In genomic region chr10:14991036-14991749, GRCh38 we compare ENCODE assay signal across 11 cellular contexts. TPM values are rescaled to one million over a fixed set of nuclear protein-coding genes. Genes with fewer than 3 reads are reported as not detected.
DNase-seq lines count a peak whose midpoint lies in the region; TF ChIP-seq lines count a peak whose summit lies in the region.
"Not testable (repeated sequence)": the region's sequence is repeated elsewhere in the genome, so short reads cannot be mapped to it uniquely, and the experiment has no call there.
"Had no signal": no experiment of that assay in that cellular context is flagged by ENCODE, and none has a peak within 500 bp of the region (broad histone marks: within the 10 kb centered on the region; RNA-seq: fewer than 3 reads in every experiment).

No MANE protein-coding gene starts in this region.

- H3K9ac ChIP-seq in SU-DHL-6 (ENCODE audit: low read length); smooth muscle cell (ENCODE audit: low read depth): not testable (repeated sequence)

- H3K9me2 ChIP-seq in SU-DHL-6 (replicated peaks; ENCODE audit: insufficient read depth, low read length), result not testable (repeated sequence)

- H3K4me2 ChIP-seq in SU-DHL-6 (ENCODE audit: low read depth, low read length, poor library complexity, severe bottlenecking); smooth muscle cell: not testable (repeated sequence)

- not testable (repeated sequence) for H3K9me3 ChIP-seq in SU-DHL-6 (ENCODE audit: insufficient read depth, low read length); smooth muscle cell (replicated peaks; ENCODE audit: low read depth)

- H2AFZ ChIP-seq in SU-DHL-6 (ENCODE audit: low read depth, low read length, severe bottlenecking); smooth muscle cell (ENCODE audit: low read depth): not testable (repeated sequence)

- WGBS in smooth muscle cell (ENCODE audit: low lambda C conversion rate), result 69% methylated on average over 19 of the region's 19 CpGs

- H4K20me1 ChIP-seq in SU-DHL-6 (ENCODE audit: low read depth, low read length); smooth muscle cell (ENCODE audit: low read depth): not testable (repeated sequence)

- H3K4me3 ChIP-seq in Jurkat, Clone E6-1 (ENCODE audit: low read length); SU-DHL-6 (ENCODE audit: insufficient read depth, low read length, poor library complexity, severe bottlenecking); smooth muscle cell: not testable (repeated sequence)

- not testable (repeated sequence) for H3K79me2 ChIP-seq in SU-DHL-6 (ENCODE audit: insufficient read depth, low read length); smooth muscle cell (ENCODE audit: low read depth)

- H3K36me3 ChIP-seq in SU-DHL-6 (ENCODE audit: low read length); smooth muscle cell (ENCODE audit: low read depth): not testable (repeated sequence)

- peak; percentile 14 for TF ChIP-seq CTCF in SU-DHL-6 (IDR thresholded peaks at IDR 0.05; ENCODE audit: insufficient read depth, low read length, poor library complexity, severe bottlenecking)
- peak; percentile 17 for TF ChIP-seq CTCF in smooth muscle cell (IDR thresholded peaks at IDR 0.05; ENCODE audit: borderline replicate concordance, insufficient read depth, poor library complexity, severe bottlenecking)

- DNase-seq in DMS53 treated with DMSO at 0.1 percent for 48 hours (lab: John Stamatoyannopoulos, UW; ENCODE audit: unreplicated experiment) (peak; percentile 24), activated T-cell treated with anti-CD3 and anti-CD28 coated beads for 48 hours (ENCODE audit: low read depth) (peak; percentile 53), cerebellar cortex (ENCODE audit: low spot score) (peak; percentile 27), islet precursor cell (peak; percentile 63)
- DNase-seq in Jurkat, Clone E6-1 (ENCODE audit: low read depth, low spot score), result peak; percentile 19
- not testable (repeated sequence) for DNase-seq in smooth muscle cell (lab: John Stamatoyannopoulos, UW; ENCODE audit: unreplicated experiment)
- peak; percentile 58 for DNase-seq in stimulated activated naive CD4-positive, alpha-beta T cell treated with Interleukin-2 at 50 U/mL for 16 hours (lab: John Stamatoyannopoulos, UW)

- H3K27ac ChIP-seq in SU-DHL-6 (ENCODE audit: low read depth, low read length); smooth muscle cell (ENCODE audit: low read depth): not testable (repeated sequence)

- H3K27me3 ChIP-seq in SU-DHL-6 (ENCODE audit: low read length); smooth muscle cell (ENCODE audit: low read depth): not testable (repeated sequence)

- H3K4me1 ChIP-seq in smooth muscle cell (ENCODE audit: low read depth), result not testable (repeated sequence)

- H3F3A ChIP-seq in SU-DHL-6 (ENCODE audit: insufficient read depth); smooth muscle cell (ENCODE audit: low read depth): not testable (repeated sequence)

RNA-seq across cellular contexts. Expression of gene MEIG1, which starts 32.0 kb away (rescaled TPM):
- polyA plus RNA-seq in Jurkat, Clone E6-1 (2012; ENCODE audit: insufficient read depth, insufficient read length), result not detected
- not detected in 2 replicates for total RNA-seq in smooth muscle cell
- 1.8 TPM in 1 of 2 replicates, not detected in the other for polyA plus RNA-seq in smooth muscle cell
- total RNA-seq: pulmonary artery endothelial cell, Right ventricle myocardium superior, urinary bladder had no signal

RNA-seq across cellular contexts. Expression of gene DCLRE1C, which starts 37.3 kb away (rescaled TPM):
- polyA plus RNA-seq in Jurkat, Clone E6-1 (2012; ENCODE audit: insufficient read depth, insufficient read length), result 9.7 TPM
- 7.0 and 7.6 TPM in 2 replicates for total RNA-seq in smooth muscle cell
- 6.9 and 7.0 TPM in 2 replicates for polyA plus RNA-seq in smooth muscle cell

RNA-seq across cellular contexts. Expression of gene OLAH, which starts 52.5 kb away (rescaled TPM):
- polyA plus RNA-seq in Jurkat, Clone E6-1 (2012; ENCODE audit: insufficient read depth, insufficient read length), result not detected
- total RNA-seq in smooth muscle cell, result not detected in 2 replicates
- not detected in 2 replicates for polyA plus RNA-seq in smooth muscle cell
- total RNA-seq: pulmonary artery endothelial cell, urinary bladder had no signal
